17 cellular contexts compared by ENCODE assay signal in genomic region chr4:100060765-100061416, GRCh38.
DNase-seq lines count a peak whose midpoint lies in the region; ATAC-seq and TF ChIP-seq lines count a peak whose summit lies in the region.
"Had no signal": no experiment of that assay in that cellular context is flagged by ENCODE, and none has a peak within 500 bp of the region (broad histone marks: within the 10 kb centered on the region; RNA-seq: fewer than 3 reads in every experiment).

No MANE protein-coding gene starts in this region.

- peaks cover 15% of the 10 kb centered on the region for H3K4me1 Mint-ChIP-seq in WTC11
- peaks cover 5% of the 10 kb centered on the region for H3K4me1 Mint-ChIP-seq in activated T-helper 1 cell treated with anti-CD3 and anti-CD28 coated beads, Interleukin-12 subunit alpha, Interleukin-12 subunit beta, Interleukin-2, Interleukin-4 antibody, amounts not matched to agents 30 ng/mL and 10 ng/mL and 1 ng/mL, durations not matched to agents 14 hours and 24 hours and 36 hours (ENCODE audit: low read depth)
- H3K4me1 Mint-ChIP-seq: CD4-positive, CD25-positive, alpha-beta regulatory T cell had no signal

- H3K27me3 Mint-ChIP-seq in WTC11 (ENCODE audit: low read depth) = no peaks in the 10 kb centered on the region; the same call in 1 of the 2 replicates
- peaks cover 6% of the 10 kb centered on the region for H3K27me3 Mint-ChIP-seq in activated T-helper 1 cell treated with anti-CD3 and anti-CD28 coated beads, Interleukin-12 subunit alpha, Interleukin-12 subunit beta, Interleukin-2, Interleukin-4 antibody, amounts not matched to agents 30 ng/mL and 10 ng/mL and 1 ng/mL, durations not matched to agents 14 hours and 24 hours and 36 hours (ENCODE audit: insufficient read depth)

- no peaks in the 10 kb centered on the region for H3K9me3 ChIP-seq in uterus
- H3K9me3 ChIP-seq: psoas muscle had no signal

- H3K4me3 ChIP-seq in uterus = no peak overlapping the region
- H3K4me3 ChIP-seq: cardiac muscle cell, psoas muscle had no signal

- no peaks in the 10 kb centered on the region for H3K4me1 ChIP-seq in uterus
- H3K4me1 ChIP-seq: psoas muscle had no signal

- CTCF ChIA-PET in WTC11 (lab: Charles Lee) = interaction anchor here (0.7 to 1.9 kb wide), 3 partner anchors 35 to 63 kb away, joined by 3 to 17 read pairs (median 3); no protein-coding TSS in a partner anchor

- intact Hi-C loops in activated T-helper 1 cell treated with anti-CD3 and anti-CD28 coated beads, Interleukin-12 subunit alpha, Interleukin-12 subunit beta, Interleukin-2, Interleukin-4 antibody, amounts not matched to agents 30 ng/mL and 10 ng/mL and 1 ng/mL, durations not matched to agents 14 hours and 24 hours and 36 hours (cut with micrococcal nuclease) = no loop called here
- intact Hi-C loops in uterus (cut with DNase I; ENCODE audit: low total_unique reads) (no loop called here), left colon (cut with DNase I, micrococcal nuclease) (no loop called here)

- no peak for DNase-seq in WTC11 (ENCODE audit: low spot score)
- DNase-seq in activated T-helper 1 cell treated with anti-CD3 and anti-CD28 coated beads, Interleukin-12 subunit alpha, Interleukin-12 subunit beta, Interleukin-2, Interleukin-4 antibody, amounts not matched to agents 30 ng/mL and 10 ng/mL and 1 ng/mL, durations not matched to agents 14 hours and 24 hours and 36 hours (ENCODE audit: low spot score) = no peak
- no peak for DNase-seq in NCI-H510A (lab: John Stamatoyannopoulos, UW)
- DNase-seq in uterus = no peak
- no peak for DNase-seq in left colon
- DNase-seq: activated CD4-positive, alpha-beta T cell treated with anti-CD3 and anti-CD28 coated beads, Interleukin-2, amount 50 U/mL, for 4 hours; activated naive CD4-positive, alpha-beta T cell; CD4-positive, CD25-positive, alpha-beta regulatory T cell; NCI-H1092; psoas muscle; stimulated activated naive CD8-positive, alpha-beta T cell treated with anti-CD3 and anti-CD28 coated beads, Interleukin-15, Interleukin-2, amounts not matched to agents 100 U/mL and 50 U/mL, for 24 hours had no signal

- no peak for TF ChIP-seq POLR2A in uterus (IDR thresholded peaks at IDR 0.05)

- no peak overlapping the region for H3K4me3 Mint-ChIP-seq in WTC11
- no peak overlapping the region for H3K4me3 Mint-ChIP-seq in activated T-helper 1 cell treated with anti-CD3 and anti-CD28 coated beads, Interleukin-12 subunit alpha, Interleukin-12 subunit beta, Interleukin-2, Interleukin-4 antibody, amounts not matched to agents 30 ng/mL and 10 ng/mL and 1 ng/mL, durations not matched to agents 14 hours and 24 hours and 36 hours
- H3K4me3 Mint-ChIP-seq: CD4-positive, CD25-positive, alpha-beta regulatory T cell; mesothelial cell of epicardium; T-helper 1 cell treated with Interleukin-12 subunit alpha and Interleukin-12 subunit beta and Interleukin-4 antibody, amounts not matched to agents 30 μg/mL and 1 μg/mL, for 36 hours had no signal

- H3K27ac ChIP-seq in uterus = no peak overlapping the region
- H3K27ac ChIP-seq: cardiac muscle cell, psoas muscle had no signal

- no peaks in the 10 kb centered on the region for H3K9me3 Mint-ChIP-seq in WTC11
- no peaks in the 10 kb centered on the region for H3K9me3 Mint-ChIP-seq in activated T-helper 1 cell treated with anti-CD3 and anti-CD28 coated beads, Interleukin-12 subunit alpha, Interleukin-12 subunit beta, Interleukin-2, Interleukin-4 antibody, amounts not matched to agents 30 ng/mL and 10 ng/mL and 1 ng/mL, durations not matched to agents 14 hours and 24 hours and 36 hours
- H3K9me3 Mint-ChIP-seq: mesothelial cell of epicardium; T-helper 1 cell treated with Interleukin-12 subunit alpha and Interleukin-12 subunit beta and Interleukin-4 antibody, amounts not matched to agents 30 μg/mL and 1 μg/mL, for 36 hours had no signal

- POLR2A ChIA-PET in WTC11 (lab: Charles Lee) = no interaction called here

- H3K27ac Mint-ChIP-seq in WTC11 = no peak overlapping the region
- no peak overlapping the region for H3K27ac Mint-ChIP-seq in activated T-helper 1 cell treated with anti-CD3 and anti-CD28 coated beads, Interleukin-12 subunit alpha, Interleukin-12 subunit beta, Interleukin-2, Interleukin-4 antibody, amounts not matched to agents 30 ng/mL and 10 ng/mL and 1 ng/mL, durations not matched to agents 14 hours and 24 hours and 36 hours
- H3K27ac Mint-ChIP-seq: CD4-positive, CD25-positive, alpha-beta regulatory T cell; mesothelial cell of epicardium; T-helper 1 cell treated with Interleukin-12 subunit alpha and Interleukin-12 subunit beta and Interleukin-4 antibody, amounts not matched to agents 30 μg/mL and 1 μg/mL, for 36 hours had no signal

- H3K27me3 ChIP-seq in uterus = no peaks in the 10 kb centered on the region
- H3K27me3 ChIP-seq: cardiac muscle cell had no signal

- no peaks in the 10 kb centered on the region for H3K36me3 ChIP-seq in uterus
- H3K36me3 ChIP-seq: cardiac muscle cell had no signal

- TF ChIP-seq CTCF in WTC11 (IDR thresholded peaks at IDR 0.05) (no peak), uterus (IDR thresholded peaks at IDR 0.05) (no peak)

- no peaks in the 10 kb centered on the region for H3K36me3 Mint-ChIP-seq in WTC11
- H3K36me3 Mint-ChIP-seq in activated T-helper 1 cell treated with anti-CD3 and anti-CD28 coated beads, Interleukin-12 subunit alpha, Interleukin-12 subunit beta, Interleukin-2, Interleukin-4 antibody, amounts not matched to agents 30 ng/mL and 10 ng/mL and 1 ng/mL, durations not matched to agents 14 hours and 24 hours and 36 hours (ENCODE audit: low read depth) = no peaks in the 10 kb centered on the region
- H3K36me3 Mint-ChIP-seq: CD4-positive, CD25-positive, alpha-beta regulatory T cell; mesothelial cell of epicardium had no signal

- ATAC-seq in GM18868 (IDR thresholded peaks at IDR 0.05; ENCODE audit: unreplicated experiment) = peak; percentile 80
- peak; percentile 93 for ATAC-seq in GM21723 (IDR thresholded peaks at IDR 0.05; ENCODE audit: unreplicated experiment)
- ATAC-seq in HG03378 (IDR thresholded peaks at IDR 0.05; ENCODE audit: unreplicated experiment) = peak; percentile 86
- peak; percentile 50; the same call in 1 of the 2 replicates for ATAC-seq in WTC11
- ATAC-seq in left colon = no peak
- ATAC-seq: psoas muscle; stimulated activated naive CD8-positive, alpha-beta T cell treated with anti-CD3 and anti-CD28 coated beads, Interleukin-15, Interleukin-2, amounts not matched to agents 100 U/mL and 50 U/mL, for 24 hours had no signal

TF ChIP-seq in WTC11, 78 proteins besides CTCF, POLR2A, EP300 and RAD21:
- TF ChIP-seq FOXP1 (CRISPR knock-in tag; IDR thresholded peaks at IDR 0.05; ENCODE audit: borderline replicate concordance) = no peak
- TF ChIP-seq ZNF671 (CRISPR knock-in tag; IDR thresholded peaks at IDR 0.05) = no peak
- no peak for TF ChIP-seq ZNF317 (CRISPR knock-in tag; IDR thresholded peaks at IDR 0.05; ENCODE audit: borderline replicate concordance, low read depth)
- no peak for TF ChIP-seq ZNF425 (CRISPR knock-in tag; conservative IDR thresholded peaks at IDR 0.05)
- TF ChIP-seq SP1 (CRISPR knock-in tag; conservative IDR thresholded peaks at IDR 0.05) = no peak
TF ChIP-seq in WTC11: peak in this region for 0.
